ENCODE assay signal across 12 cellular contexts in the genomic region with DNA sequence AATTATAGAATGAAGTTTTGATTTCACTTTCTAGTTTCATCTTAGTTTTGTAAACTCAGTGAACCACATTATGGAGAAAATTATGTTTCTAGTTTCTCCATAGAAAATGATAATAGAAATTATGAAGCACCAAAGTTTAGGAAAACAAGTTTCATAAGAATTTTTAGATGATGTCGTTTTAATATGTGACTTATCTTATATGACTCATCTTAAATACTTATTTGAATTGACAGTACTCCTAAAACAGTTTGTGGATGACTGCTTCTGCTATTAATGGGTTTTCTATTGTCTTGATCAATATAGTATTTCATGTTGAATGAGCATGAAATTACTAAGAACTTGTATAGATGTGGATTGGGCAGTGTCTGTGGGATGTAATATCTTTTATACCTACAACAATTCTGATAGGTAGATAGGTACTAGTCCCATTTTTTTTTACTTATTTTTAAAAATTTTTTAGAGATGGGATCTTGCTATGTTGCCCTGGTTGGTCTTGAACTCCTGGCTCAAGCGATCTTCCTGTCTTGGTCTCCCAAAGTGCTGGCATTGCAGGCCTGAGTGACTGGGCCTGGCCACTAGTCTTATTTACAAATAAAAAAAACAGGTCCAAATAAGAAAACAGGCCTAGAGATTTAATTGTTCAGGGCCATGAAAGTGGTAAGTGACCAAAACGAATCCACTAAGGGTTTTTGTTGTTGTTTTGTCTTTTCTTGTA. TPM values are rescaled to one million over a fixed set of nuclear protein-coding genes. Genes with fewer than 3 reads are reported as not detected.
A peak's percentile ranks its signal among the peaks of the same experiment; 100 is the strongest.
DNase-seq lines count a peak whose midpoint lies in the region; ATAC-seq and TF ChIP-seq lines count a peak whose summit lies in the region.
"Had no signal": no experiment of that assay in that cellular context is flagged by ENCODE, and none has a peak within 500 bp of the region (broad histone marks: within the 10 kb centered on the region; RNA-seq: fewer than 3 reads in every experiment).

No MANE protein-coding gene starts in this region.

- ATAC-seq in stimulated activated naive CD8-positive, alpha-beta T cell treated with anti-CD3 and anti-CD28 coated beads, Interleukin-15, Interleukin-2, amounts not matched to agents 100 U/mL and 50 U/mL, for 24 hours: no peak
- ATAC-seq in WTC11 (no peak), GM18505 (IDR thresholded peaks at IDR 0.05; ENCODE audit: unreplicated experiment) (no peak)

- CTCF ChIA-PET in WTC11 (lab: Charles Lee): interaction anchor here (1.4 kb wide), 1 partner anchor 41 kb away, joined by 4 read pairs; no protein-coding TSS in a partner anchor

- DNase-seq in stimulated activated naive CD8-positive, alpha-beta T cell treated with anti-CD3 and anti-CD28 coated beads, Interleukin-15, Interleukin-2, amounts not matched to agents 100 U/mL and 50 U/mL, for 24 hours: no peak
- DNase-seq in WTC11 (ENCODE audit: low spot score): no peak
- DNase-seq in kidney tubule cell (ENCODE audit: low spot score): peak; percentile 49
- no peak for DNase-seq in NK-92 (lab: John Stamatoyannopoulos, UW; ENCODE audit: unreplicated experiment)
- DNase-seq in NCI-H1105 (lab: John Stamatoyannopoulos, UW): no peak
- DNase-seq in GM19240 (ENCODE audit: insufficient read length, low spot score): no peak
- DNase-seq: activated T-cell treated with anti-CD3 and anti-CD28 coated beads for 4 hours; NCI-H2081; NK-92 treated with Interleukin-12 subunit alpha and Interleukin-12 subunit beta, amount 100 ng/mL, for 24 hours; stimulated activated CD4-positive, alpha-beta T cell treated with anti-CD3 and anti-CD28 coated beads, Interleukin-2, amount 100 ng/mL, for 48 hours had no signal

- peaks cover 77% of the 10 kb centered on the region for H3K4me1 Mint-ChIP-seq in stimulated activated naive CD8-positive, alpha-beta T cell treated with anti-CD3 and anti-CD28 coated beads, Interleukin-15, Interleukin-2, amounts not matched to agents 100 ng/mL and 50 ng/mL, for 24 hours (ENCODE audit: low read depth)
- H3K4me1 Mint-ChIP-seq in WTC11: peaks cover 37% of the 10 kb centered on the region

- POLR2A ChIA-PET in WTC11 (lab: Charles Lee): no interaction called here

- TF ChIP-seq POLR2A in GM18505 (IDR thresholded peaks at IDR 0.05; ENCODE audit: borderline replicate concordance, extremely low read depth, insufficient read depth, insufficient read length): no peak

- no peaks in the 10 kb centered on the region for H3K9me3 Mint-ChIP-seq in stimulated activated naive CD8-positive, alpha-beta T cell treated with anti-CD3 and anti-CD28 coated beads, Interleukin-15, Interleukin-2, amounts not matched to agents 100 ng/mL and 50 ng/mL, for 24 hours
- no peaks in the 10 kb centered on the region for H3K9me3 Mint-ChIP-seq in WTC11

- H3K27me3 Mint-ChIP-seq in stimulated activated naive CD8-positive, alpha-beta T cell treated with anti-CD3 and anti-CD28 coated beads, Interleukin-15, Interleukin-2, amounts not matched to agents 100 ng/mL and 50 ng/mL, for 24 hours: no peaks in the 10 kb centered on the region
- no peaks in the 10 kb centered on the region for H3K27me3 Mint-ChIP-seq in WTC11 (ENCODE audit: low read depth)

- no peak for TF ChIP-seq CTCF in WTC11 (IDR thresholded peaks at IDR 0.05)

- H3K4me3 Mint-ChIP-seq in stimulated activated naive CD8-positive, alpha-beta T cell treated with anti-CD3 and anti-CD28 coated beads, Interleukin-15, Interleukin-2, amounts not matched to agents 100 ng/mL and 50 ng/mL, for 24 hours: peak overlapping the region; percentile 51
- H3K4me3 Mint-ChIP-seq in WTC11: no peak overlapping the region

- H3K36me3 Mint-ChIP-seq in stimulated activated naive CD8-positive, alpha-beta T cell treated with anti-CD3 and anti-CD28 coated beads, Interleukin-15, Interleukin-2, amounts not matched to agents 100 ng/mL and 50 ng/mL, for 24 hours (ENCODE audit: low read depth): no peaks in the 10 kb centered on the region
- peaks cover 2% of the 10 kb centered on the region; the same call in 1 of the 2 replicates for H3K36me3 Mint-ChIP-seq in WTC11

- H3K27ac Mint-ChIP-seq in stimulated activated naive CD8-positive, alpha-beta T cell treated with anti-CD3 and anti-CD28 coated beads, Interleukin-15, Interleukin-2, amounts not matched to agents 100 ng/mL and 50 ng/mL, for 24 hours: peak overlapping the region; percentile 80
- peak overlapping the region; percentile 90; the same call in 1 of the 2 replicates for H3K27ac Mint-ChIP-seq in WTC11

TF ChIP-seq in WTC11, 78 proteins besides CTCF, POLR2A, EP300 and RAD21:
- TF ChIP-seq GTF2I (CRISPR knock-in tag; conservative IDR thresholded peaks at IDR 0.05) (peak; percentile 77; the same call in 1 of the 2 replicates), FOXK1 (CRISPR knock-in tag; IDR thresholded peaks at IDR 0.05) (no peak), ZNF121 (CRISPR knock-in tag; IDR thresholded peaks at IDR 0.05) (peak; percentile 83; the same call in 1 of the 2 replicates), SMAD3 (CRISPR knock-in tag; IDR thresholded peaks at IDR 0.05; ENCODE audit: borderline replicate concordance) (no peak), TP53 (CRISPR knock-in tag; IDR thresholded peaks at IDR 0.05) (no peak), CREM (CRISPR knock-in tag; IDR thresholded peaks at IDR 0.05) (no peak), JAZF1 (CRISPR knock-in tag; IDR thresholded peaks at IDR 0.05) (no peak), ZBTB21 (CRISPR knock-in tag; IDR thresholded peaks at IDR 0.05; ENCODE audit: borderline replicate concordance) (no peak), HMGA2 (CRISPR knock-in tag; IDR thresholded peaks at IDR 0.05) (no peak), SOX15 (CRISPR knock-in tag; IDR thresholded peaks at IDR 0.05) (no peak)
- TF ChIP-seq, protein P1, sequence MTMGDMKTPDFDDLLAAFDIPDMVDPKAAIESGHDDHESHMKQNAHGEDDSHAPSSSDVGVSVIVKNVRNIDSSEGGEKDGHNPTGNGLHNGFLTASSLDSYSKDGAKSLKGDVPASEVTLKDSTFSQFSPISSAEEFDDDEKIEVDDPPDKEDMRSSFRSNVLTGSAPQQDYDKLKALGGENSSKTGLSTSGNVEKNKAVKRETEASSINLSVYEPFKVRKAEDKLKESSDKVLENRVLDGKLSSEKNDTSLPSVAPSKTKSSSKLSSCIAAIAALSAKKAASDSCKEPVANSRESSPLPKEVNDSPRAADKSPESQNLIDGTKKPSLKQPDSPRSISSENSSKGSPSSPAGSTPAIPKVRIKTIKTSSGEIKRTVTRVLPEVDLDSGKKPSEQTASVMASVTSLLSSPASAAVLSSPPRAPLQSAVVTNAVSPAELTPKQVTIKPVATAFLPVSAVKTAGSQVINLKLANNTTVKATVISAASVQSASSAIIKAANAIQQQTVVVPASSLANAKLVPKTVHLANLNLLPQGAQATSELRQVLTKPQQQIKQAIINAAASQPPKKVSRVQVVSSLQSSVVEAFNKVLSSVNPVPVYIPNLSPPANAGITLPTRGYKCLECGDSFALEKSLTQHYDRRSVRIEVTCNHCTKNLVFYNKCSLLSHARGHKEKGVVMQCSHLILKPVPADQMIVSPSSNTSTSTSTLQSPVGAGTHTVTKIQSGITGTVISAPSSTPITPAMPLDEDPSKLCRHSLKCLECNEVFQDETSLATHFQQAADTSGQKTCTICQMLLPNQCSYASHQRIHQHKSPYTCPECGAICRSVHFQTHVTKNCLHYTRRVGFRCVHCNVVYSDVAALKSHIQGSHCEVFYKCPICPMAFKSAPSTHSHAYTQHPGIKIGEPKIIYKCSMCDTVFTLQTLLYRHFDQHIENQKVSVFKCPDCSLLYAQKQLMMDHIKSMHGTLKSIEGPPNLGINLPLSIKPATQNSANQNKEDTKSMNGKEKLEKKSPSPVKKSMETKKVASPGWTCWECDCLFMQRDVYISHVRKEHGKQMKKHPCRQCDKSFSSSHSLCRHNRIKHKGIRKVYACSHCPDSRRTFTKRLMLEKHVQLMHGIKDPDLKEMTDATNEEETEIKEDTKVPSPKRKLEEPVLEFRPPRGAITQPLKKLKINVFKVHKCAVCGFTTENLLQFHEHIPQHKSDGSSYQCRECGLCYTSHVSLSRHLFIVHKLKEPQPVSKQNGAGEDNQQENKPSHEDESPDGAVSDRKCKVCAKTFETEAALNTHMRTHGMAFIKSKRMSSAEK (CRISPR knock-in tag; IDR thresholded peaks at IDR 0.05; ENCODE audit: borderline replicate concordance): no peak
- TF ChIP-seq, protein P2, sequence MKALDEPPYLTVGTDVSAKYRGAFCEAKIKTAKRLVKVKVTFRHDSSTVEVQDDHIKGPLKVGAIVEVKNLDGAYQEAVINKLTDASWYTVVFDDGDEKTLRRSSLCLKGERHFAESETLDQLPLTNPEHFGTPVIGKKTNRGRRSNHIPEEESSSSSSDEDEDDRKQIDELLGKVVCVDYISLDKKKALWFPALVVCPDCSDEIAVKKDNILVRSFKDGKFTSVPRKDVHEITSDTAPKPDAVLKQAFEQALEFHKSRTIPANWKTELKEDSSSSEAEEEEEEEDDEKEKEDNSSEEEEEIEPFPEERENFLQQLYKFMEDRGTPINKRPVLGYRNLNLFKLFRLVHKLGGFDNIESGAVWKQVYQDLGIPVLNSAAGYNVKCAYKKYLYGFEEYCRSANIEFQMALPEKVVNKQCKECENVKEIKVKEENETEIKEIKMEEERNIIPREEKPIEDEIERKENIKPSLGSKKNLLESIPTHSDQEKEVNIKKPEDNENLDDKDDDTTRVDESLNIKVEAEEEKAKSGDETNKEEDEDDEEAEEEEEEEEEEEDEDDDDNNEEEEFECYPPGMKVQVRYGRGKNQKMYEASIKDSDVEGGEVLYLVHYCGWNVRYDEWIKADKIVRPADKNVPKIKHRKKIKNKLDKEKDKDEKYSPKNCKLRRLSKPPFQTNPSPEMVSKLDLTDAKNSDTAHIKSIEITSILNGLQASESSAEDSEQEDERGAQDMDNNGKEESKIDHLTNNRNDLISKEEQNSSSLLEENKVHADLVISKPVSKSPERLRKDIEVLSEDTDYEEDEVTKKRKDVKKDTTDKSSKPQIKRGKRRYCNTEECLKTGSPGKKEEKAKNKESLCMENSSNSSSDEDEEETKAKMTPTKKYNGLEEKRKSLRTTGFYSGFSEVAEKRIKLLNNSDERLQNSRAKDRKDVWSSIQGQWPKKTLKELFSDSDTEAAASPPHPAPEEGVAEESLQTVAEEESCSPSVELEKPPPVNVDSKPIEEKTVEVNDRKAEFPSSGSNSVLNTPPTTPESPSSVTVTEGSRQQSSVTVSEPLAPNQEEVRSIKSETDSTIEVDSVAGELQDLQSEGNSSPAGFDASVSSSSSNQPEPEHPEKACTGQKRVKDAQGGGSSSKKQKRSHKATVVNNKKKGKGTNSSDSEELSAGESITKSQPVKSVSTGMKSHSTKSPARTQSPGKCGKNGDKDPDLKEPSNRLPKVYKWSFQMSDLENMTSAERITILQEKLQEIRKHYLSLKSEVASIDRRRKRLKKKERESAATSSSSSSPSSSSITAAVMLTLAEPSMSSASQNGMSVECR (CRISPR knock-in tag; IDR thresholded peaks at IDR 0.05; ENCODE audit: borderline replicate concordance): no peak

RNA-seq across cellular contexts. Expression of a gene that starts 3.7 kb away (rescaled TPM):
- 27.0 to 31.0 TPM (median 29.2 TPM) in 3 replicates for total RNA-seq in WTC11 (2021)
